17 cellular contexts compared by ENCODE assay signal in genomic region chr7:14886533-14886932, GRCh38. TPM values are rescaled to one million over a fixed set of nuclear protein-coding genes. Genes with fewer than 3 reads are reported as not detected.
A peak's percentile ranks its signal among the peaks of the same experiment; 100 is the strongest.
DNase-seq lines count a peak whose midpoint lies in the region; FAIRE-seq and TF ChIP-seq lines count a peak whose summit lies in the region.
"Had no signal": no experiment of that assay in that cellular context is flagged by ENCODE, and none has a peak within 500 bp of the region (broad histone marks: within the 10 kb centered on the region; RNA-seq: fewer than 3 reads in every experiment).

No MANE protein-coding gene starts in this region.

- peak; percentile 46 for FAIRE-seq in D721Med (lab: Jason Lieb, UNC)

- H3K4me3 ChIP-seq in WERI-Rb-1 (ENCODE audit: low read depth, low read length) (no peak overlapping the region), esophagus muscularis mucosa (no peak overlapping the region), colonic mucosa (no peak overlapping the region)
- H3K4me3 ChIP-seq: BLaER1, GM23248 had no signal

- intact Hi-C loops in esophagus muscularis mucosa (cut with DNase I), result no loop called here
- intact Hi-C loops in colonic mucosa (cut with DNase I), result no loop called here

- no peak overlapping the region for H3K9ac ChIP-seq in colonic mucosa (ENCODE audit: low read depth in 2 of 2, low read length in 2 of 2)
- H3K9ac ChIP-seq: BLaER1, GM23248 had no signal

- H3K9me3 ChIP-seq in WERI-Rb-1 (ENCODE audit: severe bottlenecking) (no peaks in the 10 kb centered on the region), esophagus muscularis mucosa (no peaks in the 10 kb centered on the region), colonic mucosa (no peaks in the 10 kb centered on the region)
- H3K9me3 ChIP-seq: BLaER1, Caco-2 had no signal

- no peak for TF ChIP-seq EP300 in esophagus muscularis mucosa (IDR thresholded peaks at IDR 0.05)

- H3K27ac ChIP-seq in WERI-Rb-1 (peak overlapping the region; percentile 54), esophagus muscularis mucosa (replicated peaks in 1 of 4) (peak overlapping the region; percentile 4 to 74 (median 63)), colonic mucosa (no peak overlapping the region), substantia nigra (ENCODE audit: low read depth, low read length, poor library complexity, severe bottlenecking) (no peak overlapping the region)
- H3K27ac ChIP-seq: BLaER1, GM23248, HL-60 had no signal

- H3K4me1 ChIP-seq in esophagus muscularis mucosa (peaks cover 0 to 43% (median 28%) of the 10 kb centered on the region in 4 donors), colonic mucosa (no peaks in the 10 kb centered on the region)
- H3K4me1 ChIP-seq: BLaER1, Caco-2 had no signal

- H3K36me3 ChIP-seq in WERI-Rb-1 (no peaks in the 10 kb centered on the region), esophagus muscularis mucosa (no peaks in the 10 kb centered on the region), colonic mucosa (no peaks in the 10 kb centered on the region)
- H3K36me3 ChIP-seq: BLaER1 had no signal

- TF ChIP-seq CTCF in D721Med (IDR thresholded peaks at IDR 0.05; ENCODE audit: insufficient read depth, missing control alignments), result no peak
- TF ChIP-seq CTCF in WERI-Rb-1 (IDR thresholded peaks at IDR 0.05; ENCODE audit: low read depth, low read length), result 0 out of 2 replicates have a peak, but pooled peaks have one; percentile 8
- no peak for TF ChIP-seq CTCF in esophagus muscularis mucosa (IDR thresholded peaks at IDR 0.05)
- TF ChIP-seq CTCF in colonic mucosa (IDR thresholded peaks at IDR 0.05), result no peak

- no peak for TF ChIP-seq POLR2A in esophagus muscularis mucosa (IDR thresholded peaks at IDR 0.05; ENCODE audit: low read depth)

- WGBS in esophagus muscularis mucosa, result 75% methylated on average over 3 of the region's 3 CpGs

- DNase-seq in D721Med (ENCODE audit: insufficient read length, low spot score) (no peak), NCI-H524 (lab: John Stamatoyannopoulos, UW) (peak; percentile 61 to 75), WERI-Rb-1 (peak; percentile 77), esophagus muscularis mucosa (ENCODE audit: extremely low spot score) (no peak), colonic mucosa (no peak), NCI-H2196 treated with DMSO at 0.1 percent for 48 hours (lab: John Stamatoyannopoulos, UW; ENCODE audit: unreplicated experiment) (no peak), substantia nigra (lab: John Stamatoyannopoulos, UW) (no peak)
- DNase-seq: 8988T; AML-193; Caco-2; CD8-positive, alpha-beta memory T cell; DMS 273 treated with DMSO at 0.1 percent for 48 hours; GM23248; HCEC 1CT; HFFc6 had no signal

- H3K27me3 ChIP-seq in WERI-Rb-1 (ENCODE audit: insufficient read depth, low read depth, severe bottlenecking), result no peaks in the 10 kb centered on the region
- no peaks in the 10 kb centered on the region for H3K27me3 ChIP-seq in esophagus muscularis mucosa
- no peaks in the 10 kb centered on the region for H3K27me3 ChIP-seq in colonic mucosa
- H3K27me3 ChIP-seq: BLaER1 had no signal

RNA-seq across cellular contexts. Expression of gene DGKB, which starts 16.0 kb away (rescaled TPM):
- total RNA-seq in esophagus muscularis mucosa (10 to 100 TPM; 10.4 to 18.5 (median 16.0) TPM), colonic mucosa (under 1 TPM; 0.25 to 0.61 TPM)
- total RNA-seq: CD8-positive, alpha-beta memory T cell had no signal

Comparison
In these comparisons a context has a peak if more than half of its experiments do, and no peak if none do; other contexts are left out.
1. DNase-seq: peak in NCI-H524 (2 of 2) and WERI-Rb-1 (single experiment); none in D721Med (single experiment), esophagus muscularis mucosa (single experiment), colonic mucosa (single experiment), NCI-H2196 treated with DMSO at 0.1 percent for 48 hours (single experiment) and substantia nigra (0 of 49).
2. H3K27ac ChIP-seq: peak in WERI-Rb-1 (single experiment) and esophagus muscularis mucosa (4 of 4); none in colonic mucosa (single experiment) and substantia nigra (single experiment).
3. RNA of gene DGKB, which starts 16.0 kb away (total RNA-seq): 10.4 to 18.5 TPM in esophagus muscularis mucosa; 0.25 to 0.61 TPM in colonic mucosa; every median in the first group is over 4 times any median in the second.